8 cellular contexts compared by ENCODE assay signal in the genomic region with DNA sequence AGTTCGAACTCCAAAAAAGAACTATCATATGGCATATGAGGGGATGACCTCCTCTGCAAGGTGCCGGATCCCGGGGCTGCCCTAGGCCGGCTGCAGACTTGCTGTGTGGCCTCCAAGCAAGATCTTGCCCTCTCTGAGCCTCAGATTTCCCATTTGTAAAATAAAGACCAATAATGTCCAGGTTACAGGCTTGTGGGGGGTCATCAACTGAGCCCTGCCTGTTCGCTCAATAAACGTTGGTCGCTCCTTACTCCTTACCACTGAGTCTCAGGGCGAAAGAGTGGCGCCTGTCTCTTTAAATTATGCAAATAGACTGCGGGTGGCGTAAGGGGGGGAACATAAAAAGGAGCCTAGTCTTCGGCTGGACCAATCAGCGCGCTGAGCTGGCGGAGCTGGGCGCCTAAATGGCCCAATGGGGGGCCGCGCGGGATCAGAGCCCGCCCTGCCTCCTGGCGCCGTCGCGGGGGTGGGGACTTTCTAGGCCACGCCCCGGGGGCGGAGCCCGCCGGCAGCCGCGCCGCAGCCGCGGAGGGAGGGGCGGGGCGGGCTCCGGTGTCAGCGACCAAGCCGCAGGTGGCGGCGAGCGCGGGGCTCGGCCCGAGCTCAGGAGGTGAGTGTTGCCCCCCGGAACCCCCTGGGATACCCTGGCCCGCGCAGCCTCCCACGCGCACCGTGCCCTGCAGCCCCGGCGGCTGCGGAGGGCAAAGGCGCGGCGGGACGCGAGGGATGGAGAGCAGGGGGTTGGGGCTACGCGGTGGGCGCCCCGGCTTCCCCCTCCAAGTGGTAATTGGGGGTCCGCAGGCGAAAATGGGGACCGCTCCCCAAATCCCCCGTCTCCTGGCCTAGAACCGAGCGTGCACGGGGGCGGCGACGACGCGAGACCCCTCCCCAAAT.
DNase-seq lines count a peak whose midpoint lies in the region; ATAC-seq and FAIRE-seq lines count a peak whose summit lies in the region.

No MANE protein-coding gene starts in this region.

- peak; percentile 82 for ATAC-seq in HG02981 (IDR thresholded peaks at IDR 0.05; ENCODE audit: unreplicated experiment)

- peak; percentile 90 for FAIRE-seq in GM18507 (lab: Jason Lieb, UNC)

- DNase-seq in GM18507 (ENCODE audit: extremely low spot score, insufficient read length, low read depth) (peak; percentile 89), NCI-H2029 treated with DMSO at 0.1 percent for 48 hours (lab: John Stamatoyannopoulos, UW) (peak; percentile 84), T1000 (lab: John Stamatoyannopoulos, UW) (peak; percentile 84), astrocyte of the hippocampus (ENCODE audit: low read depth, low spot score) (peak; percentile 98), hippocampal formation (lab: John Stamatoyannopoulos, UW) (peak; percentile 93 to 97), retina (peak; percentile 91), cortex of kidney (lab: John Stamatoyannopoulos, UW) (no peak)
